In genomic region chr10:59859570-59859969, GRCh38 we compare ENCODE assay signal across 15 cellular contexts. TPM values are rescaled to one million over a fixed set of nuclear protein-coding genes. Genes with fewer than 3 reads are reported as not detected.
A peak's percentile ranks its signal among the peaks of the same experiment; 100 is the strongest.
DNase-seq lines count a peak whose midpoint lies in the region; ATAC-seq and TF ChIP-seq lines count a peak whose summit lies in the region.
"Had no signal": no experiment of that assay in that cellular context is flagged by ENCODE, and none has a peak within 500 bp of the region (broad histone marks: within the 10 kb centered on the region; RNA-seq: fewer than 3 reads in every experiment).

No MANE protein-coding gene starts in this region.

- H3K36me3 ChIP-seq in HEK293 (ENCODE audit: control insufficient read depth in 2 of 2, insufficient read depth in 1 of 2, low read length in 2 of 2) (no peaks in the 10 kb centered on the region; a peak in 1 of 3 replicates), OCI-LY3 (replicated peaks; ENCODE audit: low read depth, low read length) (no peaks in the 10 kb centered on the region)

- CTCF ChIA-PET in HEK293 (lab: Yijun Ruan, JAX), result no interaction called here

- H3K9ac ChIP-seq in OCI-LY3 (ENCODE audit: low read length), result no peak overlapping the region
- H3K9ac ChIP-seq: GM23248 had no signal

- no peak overlapping the region for H2AFZ ChIP-seq in OCI-LY3 (ENCODE audit: low read depth, low read length)
- H2AFZ ChIP-seq: GM23248 had no signal

- H3K36me3 Mint-ChIP-seq in memory B cell, result peaks cover 6% of the 10 kb centered on the region
- H3K36me3 Mint-ChIP-seq in stimulated activated memory B cell treated with anti-CD40 and anti-IgM and Interleukin-4, amounts not matched to agents 10 μg/mL and 1 μg/mL and 100 μg/mL, for 72 hours, result peaks cover 17% of the 10 kb centered on the region
- peaks cover 8% of the 10 kb centered on the region for H3K36me3 Mint-ChIP-seq in natural killer cell treated with Interleukin-12 subunit alpha and Interleukin-12 subunit beta and Interleukin-15 and Interleukin-18, amount 100 ng/mL, for 72 hours

- peaks cover 23% of the 10 kb centered on the region for H4K20me1 ChIP-seq in OCI-LY3 (ENCODE audit: insufficient read depth, low read length)

- peak overlapping the region; percentile 62 for H3K27ac Mint-ChIP-seq in memory B cell
- peak overlapping the region; percentile 29 for H3K27ac Mint-ChIP-seq in stimulated activated memory B cell treated with anti-CD40 and anti-IgM and Interleukin-4, amounts not matched to agents 10 μg/mL and 1 μg/mL and 100 μg/mL, for 72 hours
- peak overlapping the region in 1 of 2 donors; percentile 9 for H3K27ac Mint-ChIP-seq in natural killer cell treated with Interleukin-12 subunit alpha and Interleukin-12 subunit beta and Interleukin-15 and Interleukin-18, amount 100 ng/mL, for 72 hours

- no peak overlapping the region for H3K4me3 Mint-ChIP-seq in memory B cell
- H3K4me3 Mint-ChIP-seq in stimulated activated memory B cell treated with anti-CD40 and anti-IgM and Interleukin-4, amounts not matched to agents 10 μg/mL and 1 μg/mL and 100 μg/mL, for 72 hours, result no peak overlapping the region
- no peak overlapping the region for H3K4me3 Mint-ChIP-seq in natural killer cell treated with Interleukin-12 subunit alpha and Interleukin-12 subunit beta and Interleukin-15 and Interleukin-18, amount 100 ng/mL, for 72 hours

- H3K4me1 ChIP-seq in HEK293 (ENCODE audit: control insufficient read depth, insufficient read depth, low read length), result peaks cover 8% of the 10 kb centered on the region; the same call in 1 of the 2 replicates
- H3K4me1 ChIP-seq in OCI-LY3 (ENCODE audit: low read length), result peaks cover 12% of the 10 kb centered on the region

- H3K9me3 ChIP-seq in HEK293 (ENCODE audit: control insufficient read depth, insufficient read depth, low read depth, low read length), result no peaks in the 10 kb centered on the region
- no peaks in the 10 kb centered on the region for H3K9me3 ChIP-seq in OCI-LY3 (ENCODE audit: insufficient read depth, low read length)

- peaks cover 79% of the 10 kb centered on the region for H3K79me2 ChIP-seq in OCI-LY3 (ENCODE audit: low read length)

- no peak for ATAC-seq in memory B cell (ENCODE audit: low read depth)
- no peak for ATAC-seq in stimulated activated memory B cell treated with anti-CD40 and anti-IgM and Interleukin-4, amounts not matched to agents 10 μg/mL and 1 μg/mL and 100 μg/mL, for 72 hours
- ATAC-seq in natural killer cell treated with Interleukin-12 subunit alpha and Interleukin-12 subunit beta and Interleukin-15 and Interleukin-18, amount 100 ng/mL, for 72 hours, result no peak

- H3K27ac ChIP-seq in HEK293 (ENCODE audit: extremely low read depth, low read depth, low read length) (no peak overlapping the region), OCI-LY3 (ENCODE audit: low read length) (no peak overlapping the region)
- H3K27ac ChIP-seq: GM23248 had no signal

- POLR2A ChIA-PET in HEK293 (lab: Yijun Ruan, JAX), result no interaction called here

- H3K4me3 ChIP-seq in HEK293 (ENCODE audit: low read depth, low read length) (no peak overlapping the region), OCI-LY3 (ENCODE audit: low read length) (no peak overlapping the region)
- H3K4me3 ChIP-seq: GM23248 had no signal

- H3K4me1 Mint-ChIP-seq in memory B cell, result peaks cover 39% of the 10 kb centered on the region
- H3K4me1 Mint-ChIP-seq in stimulated activated memory B cell treated with anti-CD40 and anti-IgM and Interleukin-4, amounts not matched to agents 10 μg/mL and 1 μg/mL and 100 μg/mL, for 72 hours, result peaks cover 64% of the 10 kb centered on the region
- H3K4me1 Mint-ChIP-seq in natural killer cell treated with Interleukin-12 subunit alpha and Interleukin-12 subunit beta and Interleukin-15 and Interleukin-18, amount 100 ng/mL, for 72 hours (ENCODE audit: low read depth in 2 of 2), result peaks cover 31 to 46% of the 10 kb centered on the region in 2 donors

- peak overlapping the region; percentile 15 for H3K4me2 ChIP-seq in OCI-LY3 (ENCODE audit: low read length)

- DNase-seq in memory B cell (ENCODE audit: low spot score in 2 of 2) (no peak), islet precursor cell (no peak)
- DNase-seq in natural killer cell treated with Interleukin-12 subunit alpha and Interleukin-12 subunit beta and Interleukin-15 and Interleukin-18, amount 100 ng/mL, for 72 hours (ENCODE audit: low spot score), result no peak
- DNase-seq: C1 segment of cervical spinal cord; Calu3; CD4-positive, alpha-beta memory T cell; COR-L47; DMS53; DMS79 treated with DMSO at 0.1 percent for 48 hours; GM23248; H7; HCEC 1CT had no signal

- H3K27me3 ChIP-seq in OCI-LY3 (ENCODE audit: low read depth, low read length), result no peaks in the 10 kb centered on the region

- H3K27me3 Mint-ChIP-seq in memory B cell, result no peaks in the 10 kb centered on the region
- H3K27me3 Mint-ChIP-seq in stimulated activated memory B cell treated with anti-CD40 and anti-IgM and Interleukin-4, amounts not matched to agents 10 μg/mL and 1 μg/mL and 100 μg/mL, for 72 hours, result no peaks in the 10 kb centered on the region
- H3K27me3 Mint-ChIP-seq in natural killer cell treated with Interleukin-12 subunit alpha and Interleukin-12 subunit beta and Interleukin-15 and Interleukin-18, amount 100 ng/mL, for 72 hours, result no peaks in the 10 kb centered on the region
- H3K27me3 Mint-ChIP-seq: CD4-positive, alpha-beta memory T cell had no signal

- no peaks in the 10 kb centered on the region for H3K9me3 Mint-ChIP-seq in memory B cell
- H3K9me3 Mint-ChIP-seq in stimulated activated memory B cell treated with anti-CD40 and anti-IgM and Interleukin-4, amounts not matched to agents 10 μg/mL and 1 μg/mL and 100 μg/mL, for 72 hours, result no peaks in the 10 kb centered on the region
- H3K9me3 Mint-ChIP-seq in natural killer cell treated with Interleukin-12 subunit alpha and Interleukin-12 subunit beta and Interleukin-15 and Interleukin-18, amount 100 ng/mL, for 72 hours, result peaks cover 2% of the 10 kb centered on the region

- TF ChIP-seq CTCF in HEK293 (tag by site-specific recombination; IDR thresholded peaks at IDR 0.05) (no peak), OCI-LY3 (IDR thresholded peaks at IDR 0.05; ENCODE audit: low read depth, low read length) (no peak)

TF ChIP-seq in HEK293, 187 proteins besides CTCF, POLR2A, EP300 and RAD21:
- TF ChIP-seq INSM2 (tag by site-specific recombination; IDR thresholded peaks at IDR 0.05) (no peak), ZNF558 (tag by site-specific recombination; IDR thresholded peaks at IDR 0.05) (peak; percentile 98)

RNA-seq across cellular contexts. Expression of gene CCDC6, which starts 46.8 kb away (rescaled TPM):
- total RNA-seq in natural killer cell treated with Interleukin-12 subunit alpha and Interleukin-12 subunit beta and Interleukin-15 and Interleukin-18, amount 100 ng/mL, for 72 hours, result 100 to 1,000 TPM in 1 of 2 donors, 10 to 100 TPM in 1; 65.7 to 104 TPM
